ENCODE assay signal across 15 cellular contexts in genomic region chr11:390175-390574, GRCh38. TPM values are rescaled to one million over a fixed set of nuclear protein-coding genes. Genes with fewer than 3 reads are reported as not detected.
DNase-seq lines count a peak whose midpoint lies in the region; ATAC-seq and TF ChIP-seq lines count a peak whose summit lies in the region.
"Had no signal": no experiment of that assay in that cellular context is flagged by ENCODE, and none has a peak within 500 bp of the region (broad histone marks: within the 10 kb centered on the region; RNA-seq: fewer than 3 reads in every experiment).

No MANE protein-coding gene starts in this region.

- H4K20me1 ChIP-seq in mammary epithelial cell (ENCODE audit: insufficient read depth, low read length), result no peaks in the 10 kb centered on the region

- H3K9me3 ChIP-seq in mammary epithelial cell (replicated peaks; ENCODE audit: insufficient read depth, low read length) (no peaks in the 10 kb centered on the region), transverse colon (no peaks in the 10 kb centered on the region)

- in situ Hi-C loops in T47D (cut with HindIII; ENCODE audit: low pct_unique_long_range_greater_than_20kb, low sequenced_read_pairs) (no loop called here), mammary epithelial cell (cut with MboI; ENCODE audit: low sequenced_read_pairs in 2 of 2) (no loop called here), transverse colon (cut with MboI; ENCODE audit: low pct_ligation_motif_present in 1 of 4, low pct_unique_long_range_greater_than_20kb in 1 of 4, low sequenced_read_pairs in 3 of 4) (no loop called here)

- no peaks in the 10 kb centered on the region for H3K36me3 ChIP-seq in mammary epithelial cell (ENCODE audit: insufficient read depth, low read length)
- H3K36me3 ChIP-seq in transverse colon, result no peaks in the 10 kb centered on the region
- H3K36me3 ChIP-seq: right atrium auricular region had no signal

- POLR2A ChIA-PET in WTC11 (lab: Charles Lee), result interaction anchor here (1.0 kb wide), 1 partner anchor 14 kb away, joined by 3 read pairs; no protein-coding TSS in a partner anchor

- no peak overlapping the region for H2AFZ ChIP-seq in mammary epithelial cell (ENCODE audit: low read depth, low read length)

- no TSS peak for BruUV-seq in mammary epithelial cell (replicated peaks; lab: Mats Ljungman, UMichigan)

- no peaks in the 10 kb centered on the region for H3K27me3 ChIP-seq in mammary epithelial cell (ENCODE audit: insufficient read depth, low read length)
- no peaks in the 10 kb centered on the region for H3K27me3 ChIP-seq in transverse colon
- H3K27me3 ChIP-seq: right atrium auricular region had no signal

- H3K27me3 Mint-ChIP-seq in WTC11 (ENCODE audit: low read depth) (peaks cover 17% of the 10 kb centered on the region), mesothelial cell of epicardium (ENCODE audit: low read depth) (peaks cover 2% of the 10 kb centered on the region)
- H3K27me3 Mint-ChIP-seq: naive thymus-derived CD8-positive, alpha-beta T cell; stimulated activated naive CD8-positive, alpha-beta T cell treated with anti-CD3 and anti-CD28 coated beads, Interleukin-15, amount 100 ng/mL, for 72 hours had no signal

- peaks cover 12% of the 10 kb centered on the region for H3K9me3 Mint-ChIP-seq in WTC11
- H3K9me3 Mint-ChIP-seq in mesothelial cell of epicardium, result peaks cover 9% of the 10 kb centered on the region

- intact Hi-C loops in mammary epithelial cell (cut with micrococcal nuclease) (no loop called here), transverse colon (cut with DNase I; ENCODE audit: low total_unique reads) (no loop called here)

- TF ChIP-seq CTCF in mammary epithelial cell (conservative IDR thresholded peaks at IDR 0.05 in 1 of 2, IDR thresholded peaks at IDR 0.05 in 1 of 2; ENCODE audit: extremely low read depth in 1 of 2, insufficient read depth in 1 of 2, low read depth in 1 of 2, low read length in 2 of 2), result peak in 1 of 2 donors; percentile 25
- peak; percentile 27; the same call in 1 of the 2 replicates for TF ChIP-seq CTCF in WTC11 (IDR thresholded peaks at IDR 0.05)
- peak in 3 of 5 experiments; percentile 23 to 29 (median 23) for TF ChIP-seq CTCF in transverse colon (IDR thresholded peaks at IDR 0.05)
- no peak for TF ChIP-seq CTCF in mesothelial cell of epicardium (IDR thresholded peaks at IDR 0.05; ENCODE audit: unreplicated experiment)

- TF ChIP-seq EP300 in transverse colon (IDR thresholded peaks at IDR 0.05; ENCODE audit: low read depth), result no peak

- 100% methylated on average over 1 of the region's 11 CpGs for WGBS in mammary epithelial cell (ENCODE audit: low coverage, missing lambda C conversion rate)
- WGBS in transverse colon (ENCODE audit: low coverage in 1 of 2), 2 donors, result 40 to 52% methylated on average over 1 to 9 of the region's 11 CpGs

- H3K27ac ChIP-seq in mammary epithelial cell (ENCODE audit: insufficient read depth, low read depth, low read length), result no peak overlapping the region
- H3K27ac ChIP-seq in transverse colon, result no peak overlapping the region
- H3K27ac ChIP-seq: right atrium auricular region had no signal

- CTCF ChIA-PET in mammary epithelial cell (lab: Charles Lee; ENCODE audit: low non-redundant PET), result no interaction called here
- CTCF ChIA-PET in WTC11 (lab: Charles Lee), result interaction anchor here (0.6 to 2.1 kb wide), 24 partner anchors 11 to 183 kb away, joined by 3 to 15 read pairs (median 4); partner anchors contain the start of genes BET1L, PTDSS2 and RIC8A

- no peak overlapping the region for H3K9ac ChIP-seq in mammary epithelial cell (ENCODE audit: insufficient read depth, low read length)

- H3K4me1 ChIP-seq in mammary epithelial cell (ENCODE audit: insufficient read depth, low read length) (peaks cover 15% of the 10 kb centered on the region), transverse colon (peaks cover 0 to 9% (median 8%) of the 10 kb centered on the region in 4 donors)
- H3K4me1 ChIP-seq: right atrium auricular region had no signal

- H3K36me3 Mint-ChIP-seq in WTC11 (peaks cover 9% of the 10 kb centered on the region), mesothelial cell of epicardium (peaks cover 2% of the 10 kb centered on the region)

- dilution Hi-C loops in mammary epithelial cell (cut with HindIII; ENCODE audit: low sequenced_read_pairs), result no loop called here

- H3K4me2 ChIP-seq in mammary epithelial cell (ENCODE audit: insufficient read depth, low read depth, low read length), result no peak overlapping the region

- no peak overlapping the region for H3K4me3 Mint-ChIP-seq in WTC11
- no peak overlapping the region for H3K4me3 Mint-ChIP-seq in mesothelial cell of epicardium
- H3K4me3 Mint-ChIP-seq: activated CD4-positive, alpha-beta T cell treated with anti-CD3 and anti-CD28 coated beads, Interleukin-2, amount 10 ng/mL, durations not matched to agents 7 days and 5 days; activated T-cell treated with anti-CD3 and anti-CD28 coated beads, Interleukin-2, amount 50 U/mL, for 72 hours; naive thymus-derived CD8-positive, alpha-beta T cell; stimulated activated naive CD8-positive, alpha-beta T cell treated with anti-CD3 and anti-CD28 coated beads, Interleukin-15, amount 100 ng/mL, for 72 hours had no signal

- ATAC-seq in WTC11, result peak; percentile 52
- ATAC-seq: activated T-cell treated with anti-CD3 and anti-CD28 coated beads, Interleukin-2, amount 50 U/mL, for 72 hours; left cardiac atrium; naive thymus-derived CD8-positive, alpha-beta T cell; stimulated activated naive CD8-positive, alpha-beta T cell treated with anti-CD3 and anti-CD28 coated beads, Interleukin-15, amount 100 ng/mL, for 72 hours had no signal

- H3K79me2 ChIP-seq in mammary epithelial cell (ENCODE audit: insufficient read depth, low read length), result peaks cover 47% of the 10 kb centered on the region

- H3K4me1 Mint-ChIP-seq in WTC11, result peaks cover 6% of the 10 kb centered on the region
- H3K4me1 Mint-ChIP-seq in mesothelial cell of epicardium, result peaks cover 31% of the 10 kb centered on the region
- H3K4me1 Mint-ChIP-seq: activated CD4-positive, alpha-beta T cell treated with anti-CD3 and anti-CD28 coated beads, Interleukin-2, amount 10 ng/mL, durations not matched to agents 7 days and 5 days; stimulated activated naive CD8-positive, alpha-beta T cell treated with anti-CD3 and anti-CD28 coated beads, Interleukin-15, amount 100 ng/mL, for 72 hours had no signal

- no peak overlapping the region for H3K27ac Mint-ChIP-seq in WTC11
- H3K27ac Mint-ChIP-seq in mesothelial cell of epicardium, result no peak overlapping the region
- H3K27ac Mint-ChIP-seq: activated CD4-positive, alpha-beta T cell treated with anti-CD3 and anti-CD28 coated beads, Interleukin-2, amount 10 ng/mL, durations not matched to agents 7 days and 5 days; activated T-cell treated with anti-CD3 and anti-CD28 coated beads, Interleukin-2, amount 50 U/mL, for 72 hours; naive thymus-derived CD8-positive, alpha-beta T cell; stimulated activated naive CD8-positive, alpha-beta T cell treated with anti-CD3 and anti-CD28 coated beads, Interleukin-15, amount 100 ng/mL, for 72 hours had no signal

- TF ChIP-seq POLR2A in transverse colon (IDR thresholded peaks at IDR 0.05), result no peak

- H3K4me3 ChIP-seq in mammary epithelial cell (replicated peaks in 1 of 3; ENCODE audit: insufficient read depth in 1 of 3, low read depth in 2 of 3, low read length in 3 of 3), result no peak overlapping the region
- no peak overlapping the region for H3K4me3 ChIP-seq in transverse colon
- H3K4me3 ChIP-seq: right atrium auricular region had no signal

- peak; percentile 72 to 81 for DNase-seq in T47D (ENCODE audit: low read depth in 1 of 2, low spot score in 1 of 2)
- DNase-seq in mammary epithelial cell, result no peak
- peak; percentile 80 for DNase-seq in WTC11 (ENCODE audit: low spot score)
- peak; percentile 55 for DNase-seq in transverse colon
- no peak for DNase-seq in mucosa of gallbladder (ENCODE audit: low spot score)
- no peak for DNase-seq in mesothelial cell of epicardium (ENCODE audit: low spot score in 2 of 2, unreplicated experiment in 2 of 2)
- DNase-seq: activated CD4-positive, alpha-beta T cell treated with anti-CD3 and anti-CD28 coated beads, Interleukin-2, amount 10 ng/mL, durations not matched to agents 7 days and 5 days; activated T-cell treated with anti-CD3 and anti-CD28 coated beads, Interleukin-2, amount 50 U/mL, for 72 hours; AML-193; effector CD4-positive, alpha-beta T cell; left cardiac atrium; naive thymus-derived CD8-positive, alpha-beta T cell; NCI-H1092 treated with DMSO at 0.1 percent for 48 hours; stimulated activated naive CD8-positive, alpha-beta T cell treated with anti-CD3 and anti-CD28 coated beads, Interleukin-15, amount 100 ng/mL, for 72 hours had no signal

RNA-seq across cellular contexts. Expression of gene PKP3, which starts 3.8 kb away (rescaled TPM):
- total RNA-seq in mammary epithelial cell (100 to 1,000 TPM; 248 to 274 TPM), WTC11 (2021) (17.3 to 23.4 TPM (median 21.4 TPM) in 3 replicates), transverse colon (100 to 1,000 TPM; 159 to 359 (median 200) TPM), mucosa of gallbladder (70.8 TPM), mesothelial cell of epicardium (57.5 to 65.7 TPM (median 58.8 TPM) in 3 replicates)
- 149 TPM for polyA plus RNA-seq in mammary epithelial cell
- polyA minus RNA-seq in mammary epithelial cell, result 62.8 TPM
- total RNA-seq: activated CD4-positive, alpha-beta T cell treated with anti-CD3 and anti-CD28 coated beads, Interleukin-2, amount 10 ng/mL, durations not matched to agents 7 days and 5 days had no signal

RNA-seq across cellular contexts. Expression of gene B4GALNT4, which starts 20.9 kb away (rescaled TPM):
- total RNA-seq in mammary epithelial cell, result 10 to 100 TPM in 1 of 2 donors, 1 to 10 TPM in 1; 1.5 to 16.2 TPM
- 7.6 TPM for polyA plus RNA-seq in mammary epithelial cell
- 5.0 TPM for polyA minus RNA-seq in mammary epithelial cell
- 88.0 to 113 TPM (median 97.8 TPM) in 3 replicates for total RNA-seq in WTC11 (2021)
- 1 to 10 TPM in 2 of 4 donors, under 1 TPM in 1, not detected in 1; 0.82 to 3.0 (median 1.3) TPM for total RNA-seq in transverse colon
- total RNA-seq in mucosa of gallbladder, result 3.4 TPM
- total RNA-seq in mesothelial cell of epicardium, result 294 to 314 TPM (median 300 TPM) in 3 replicates

RNA-seq across cellular contexts. Expression of gene SIGIRR, which starts 24.6 kb away (rescaled TPM):
- total RNA-seq in mammary epithelial cell (1 to 10 TPM; 1.8 to 5.4 TPM), WTC11 (2021) (85.2 to 98.9 TPM (median 91.8 TPM) in 3 replicates), transverse colon (100 to 1,000 TPM; 107 to 344 (median 148) TPM), mucosa of gallbladder (152 TPM), mesothelial cell of epicardium (35.5 to 42.5 TPM (median 39.2 TPM) in 3 replicates)
- 1.6 TPM for polyA plus RNA-seq in mammary epithelial cell
- not detected for polyA minus RNA-seq in mammary epithelial cell

RNA-seq across cellular contexts. Expression of gene ANO9, which starts 51.6 kb away (rescaled TPM):
- total RNA-seq in mammary epithelial cell (10 to 100 TPM; 11.3 to 31.2 TPM), WTC11 (2021) (13.2 to 17.6 TPM (median 16.6 TPM) in 3 replicates), transverse colon (100 to 1,000 TPM; 117 to 490 (median 296) TPM), mucosa of gallbladder (49.3 TPM), mesothelial cell of epicardium (29.7 to 32.3 TPM (median 30.6 TPM) in 3 replicates)
- 16.6 TPM for polyA plus RNA-seq in mammary epithelial cell
- 12.6 TPM for polyA minus RNA-seq in mammary epithelial cell

RNA-seq across cellular contexts. Expression of gene PTDSS2, which starts 59.9 kb away (rescaled TPM):
- total RNA-seq in mammary epithelial cell (10 to 100 TPM; 30.8 to 34.5 TPM), WTC11 (2021) (49.5 to 56.8 TPM (median 55.2 TPM) in 3 replicates), transverse colon (100 to 1,000 TPM in 2 of 4 donors, 10 to 100 TPM in 2; 28.5 to 264 (median 76.0) TPM), mucosa of gallbladder (36.6 TPM), mesothelial cell of epicardium (39.0 to 49.7 TPM (median 42.1 TPM) in 3 replicates)
- polyA plus RNA-seq in mammary epithelial cell, result 32.6 TPM
- 41.4 TPM for polyA minus RNA-seq in mammary epithelial cell

Comparison
In these comparisons a context has a peak if more than half of its experiments do, and no peak if none do; other contexts are left out.
1. DNase-seq: peak in T47D (2 of 2), WTC11 (single experiment) and transverse colon (single experiment); none in mammary epithelial cell (single experiment), mucosa of gallbladder (single experiment) and mesothelial cell of epicardium (0 of 2).